ENCODE assay signal across 14 cellular contexts in the genomic region with DNA sequence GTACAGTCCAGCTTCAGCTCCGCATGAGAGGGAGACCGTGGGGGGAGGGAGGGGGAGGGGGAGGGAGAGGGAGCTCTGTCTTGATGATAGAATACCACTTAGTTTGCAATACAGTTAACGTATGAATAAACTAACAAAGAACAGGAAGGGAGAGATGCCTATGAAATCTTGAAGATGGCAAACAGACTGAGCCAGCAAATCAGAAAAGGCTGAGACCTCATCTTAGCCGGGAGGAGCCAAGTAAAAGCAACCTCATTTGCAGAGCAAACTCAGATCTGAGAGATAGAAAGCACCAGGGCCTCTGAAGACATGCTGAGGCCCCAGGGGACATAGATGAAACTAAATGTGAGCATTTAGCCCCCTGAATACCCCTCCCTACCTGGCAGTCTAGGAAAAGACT.
"Had no signal": no experiment of that assay in that cellular context is flagged by ENCODE, and none has a peak within 500 bp of the region (broad histone marks: within the 10 kb centered on the region; RNA-seq: fewer than 3 reads in every experiment).

No MANE protein-coding gene starts in this region.

- H3K27me3 ChIP-seq: right lobe of liver, upper lobe of left lung had no signal

- H3K27ac Mint-ChIP-seq: nephron progenitor cell; stimulated activated naive CD8-positive, alpha-beta T cell treated with anti-CD3 and anti-CD28 coated beads, Interleukin-15, amount 100 ng/mL, for 72 hours had no signal

- H3K27ac ChIP-seq: epithelial cell of prostate, psoas muscle, right lobe of liver, upper lobe of left lung had no signal

- H3K4me3 ChIP-seq: psoas muscle, right lobe of liver, upper lobe of left lung had no signal

- DNase-seq: activated CD4-positive, CD25-positive, alpha-beta regulatory T cell treated with anti-CD3 and anti-CD28 coated beads, Interleukin-2, amount 50 U/mL, for 72 hours; activated naive CD4-positive, alpha-beta T cell; activated T-cell treated with anti-CD3 and anti-CD28 coated beads for 4 hours; anterior cingulate cortex; cortex of kidney; effector CD8-positive, alpha-beta T cell; head of caudate nucleus; nephron progenitor cell; psoas muscle; right lobe of liver; stimulated activated naive CD8-positive, alpha-beta T cell treated with anti-CD3 and anti-CD28 coated beads, Interleukin-15, amount 100 ng/mL, for 72 hours; T-helper 1 cell; upper lobe of left lung had no signal

- ATAC-seq: psoas muscle; right lobe of liver; stimulated activated naive CD8-positive, alpha-beta T cell treated with anti-CD3 and anti-CD28 coated beads, Interleukin-15, amount 100 ng/mL, for 72 hours had no signal

- H3K9me3 ChIP-seq: psoas muscle, right lobe of liver, upper lobe of left lung had no signal

- H3K4me1 Mint-ChIP-seq: stimulated activated naive CD8-positive, alpha-beta T cell treated with anti-CD3 and anti-CD28 coated beads, Interleukin-15, amount 100 ng/mL, for 72 hours had no signal

- H3K9me3 Mint-ChIP-seq: stimulated activated naive CD8-positive, alpha-beta T cell treated with anti-CD3 and anti-CD28 coated beads, Interleukin-15, amount 100 ng/mL, for 72 hours had no signal

- H3K27me3 Mint-ChIP-seq: stimulated activated naive CD8-positive, alpha-beta T cell treated with anti-CD3 and anti-CD28 coated beads, Interleukin-15, amount 100 ng/mL, for 72 hours had no signal

- H3K36me3 ChIP-seq: right lobe of liver, upper lobe of left lung had no signal

- H3K4me3 Mint-ChIP-seq: nephron progenitor cell; stimulated activated naive CD8-positive, alpha-beta T cell treated with anti-CD3 and anti-CD28 coated beads, Interleukin-15, amount 100 ng/mL, for 72 hours had no signal
